In genomic region chr7:2014391-2015241, GRCh38 we compare ENCODE assay signal across 19 cellular contexts.
DNase-seq lines count a peak whose midpoint lies in the region; ATAC-seq, FAIRE-seq and TF ChIP-seq lines count a peak whose summit lies in the region.
"Had no signal": no experiment of that assay in that cellular context is flagged by ENCODE, and none has a peak within 500 bp of the region (broad histone marks: within the 10 kb centered on the region; RNA-seq: fewer than 3 reads in every experiment).

No MANE protein-coding gene starts in this region.

- peaks cover 6% of the 10 kb centered on the region; the same call in 1 of the 3 replicates for H3K79me2 ChIP-seq in K562 (ENCODE audit: control insufficient read depth, insufficient read depth, low read length)

- ATAC-seq in K562 = no peak
- no peak for ATAC-seq in HG03521 (IDR thresholded peaks at IDR 0.05; ENCODE audit: unreplicated experiment)
- ATAC-seq: activated CD4-positive, alpha-beta T cell treated with anti-CD3 and anti-CD28 coated beads for 36 hours; heart right ventricle had no signal

- peak overlapping the region in 1 of 2 experiments; percentile 36; a peak in 1 of 4 replicates for H3K9ac ChIP-seq in K562 (ENCODE audit: insufficient read depth in 1 of 2, low read depth in 2 of 2, low read length in 2 of 2)

- no peak for TF ChIP-seq RAD21 in K562 (CRISPR knock-in tag; conservative IDR thresholded peaks at IDR 0.05 in 1 of 2, IDR thresholded peaks at IDR 0.05 in 1 of 2)

- no peaks in the 10 kb centered on the region for H4K20me1 ChIP-seq in K562 (replicated peaks; ENCODE audit: control insufficient read depth, insufficient read depth, low read length)

- H3K9me3 ChIP-seq in K562 (replicated peaks; ENCODE audit: control insufficient read depth, insufficient read depth, low read depth, low read length) (no peaks in the 10 kb centered on the region), prostate gland (no peaks in the 10 kb centered on the region)
- H3K9me3 ChIP-seq: heart right ventricle, thoracic aorta had no signal

- POLR2A ChIA-PET in K562 (lab: Yijun Ruan, JAX) = interaction anchor here (1.0 kb wide), 1 partner anchor 18 kb away, joined by 3 read pairs; no protein-coding TSS in a partner anchor

- H3K36me3 Mint-ChIP-seq in CD14-positive monocyte = peaks cover 27 to 46% of the 10 kb centered on the region in 2 donors

- in situ Hi-C loops in K562 (cut with MboI) = no loop called here

- TF ChIP-seq POLR2A in K562 (conservative IDR thresholded peaks at IDR 0.05) (no peak), prostate gland (IDR thresholded peaks at IDR 0.05) (no peak)

- H3K36me3 ChIP-seq in K562 (ENCODE audit: control insufficient read depth, insufficient read depth, low read length) = peaks cover 12% of the 10 kb centered on the region; the same call in 1 of the 3 replicates
- no peaks in the 10 kb centered on the region for H3K36me3 ChIP-seq in prostate gland
- H3K36me3 ChIP-seq: thoracic aorta had no signal

- TF ChIP-seq CTCF in CD14-positive monocyte (IDR thresholded peaks at IDR 0.05) (no peak), K562 (IDR thresholded peaks at IDR 0.05 in 2 of 3, conservative IDR thresholded peaks at IDR 0.05 in 1 of 3; ENCODE audit: insufficient read depth in 2 of 3, low read depth in 1 of 3, low read length in 3 of 3) (no peak), prostate gland (IDR thresholded peaks at IDR 0.05) (no peak)

- H3K9me3 Mint-ChIP-seq in CD14-positive monocyte = peaks cover 0 to 5% (median 0%) of the 10 kb centered on the region in 7 donors
- H3K9me3 Mint-ChIP-seq: naive B cell had no signal

- no peak overlapping the region for H2AFZ ChIP-seq in K562 (ENCODE audit: low read depth, low read length)

- 96% methylated on average over 20 of the region's 47 CpGs for WGBS in K562 (ENCODE audit: insufficient coverage, low coverage, missing lambda C conversion rate)
- WGBS in prostate gland = 78% methylated on average over 47 of the region's 47 CpGs

- FAIRE-seq in K562 (lab: Jason Lieb, UNC) = no peak

- CTCF ChIA-PET in K562 (lab: Yijun Ruan, JAX; ENCODE audit: low intra/inter-chr PET ratio) = no interaction called here

- H3K27me3 Mint-ChIP-seq in CD14-positive monocyte (ENCODE audit: low read depth in 3 of 3) = no peaks in the 10 kb centered on the region
- H3K27me3 Mint-ChIP-seq: activated CD4-positive, alpha-beta T cell treated with anti-CD3 and anti-CD28 coated beads for 36 hours; naive B cell had no signal

- BruUV-seq in K562 (replicated peaks; lab: Mats Ljungman, UMichigan) = no TSS peak

- no peak for TF ChIP-seq EP300 in K562 (IDR thresholded peaks at IDR 0.05; ENCODE audit: low read length)

- peaks cover 20% of the 10 kb centered on the region for H3K4me1 Mint-ChIP-seq in CD14-positive monocyte

- DNase-seq in CD14-positive monocyte (ENCODE audit: low spot score) (peak; percentile 46), K562 (ENCODE audit: extremely low read depth in 1 of 4, low spot score in 3 of 4) (no peak), islet precursor cell (peak; percentile 45), prostate gland (ENCODE audit: low spot score) (peak; percentile 72), NCI-H187 (lab: John Stamatoyannopoulos, UW) (no peak), dedifferentiated amniotic fluid mesenchymal stem cell (ENCODE audit: extremely low spot score) (no peak), cerebellar cortex (ENCODE audit: low spot score) (no peak)
- DNase-seq: activated CD4-positive, alpha-beta T cell treated with anti-CD3 and anti-CD28 coated beads for 36 hours; activated gamma-delta T cell; anterior cingulate cortex; DMS79 treated with DMSO at 0.1 percent for 48 hours; naive B cell; NCI-H1436 treated with DMSO at 0.1 percent for 48 hours; NCI-H226; NK-92 treated with Interleukin-12 subunit alpha and Interleukin-12 subunit beta, amount 100 ng/mL, for 24 hours; RPMI8226 had no signal

- no peaks in the 10 kb centered on the region for H3K9me1 ChIP-seq in K562 (ENCODE audit: control insufficient read depth, insufficient read depth, low read length)

- H3K4me3 ChIP-seq in K562 (no peak overlapping the region), prostate gland (no peak overlapping the region)
- H3K4me3 ChIP-seq: heart right ventricle, thoracic aorta had no signal

- H3K27ac Mint-ChIP-seq in CD14-positive monocyte = peak overlapping the region in 2 of 7 donors; percentile 26 to 55
- H3K27ac Mint-ChIP-seq: activated CD4-positive, alpha-beta T cell treated with anti-CD3 and anti-CD28 coated beads for 36 hours had no signal

- no peak overlapping the region for H3K4me2 ChIP-seq in K562 (ENCODE audit: insufficient read depth, low read length)

- no peaks in the 10 kb centered on the region for H3K27me3 ChIP-seq in K562 (ENCODE audit: control insufficient read depth in 2 of 2, insufficient read depth in 2 of 2, low read length in 2 of 2)
- no peaks in the 10 kb centered on the region for H3K27me3 ChIP-seq in prostate gland (replicated peaks; ENCODE audit: insufficient read depth)
- H3K27me3 ChIP-seq: heart right ventricle had no signal

- H3K4me1 ChIP-seq in K562 (replicated peaks in 1 of 2; ENCODE audit: control insufficient read depth in 2 of 2, insufficient read depth in 2 of 2, low read length in 2 of 2) = peaks cover 18 to 73% of the 10 kb centered on the region in 2 experiments
- H3K4me1 ChIP-seq in prostate gland (replicated peaks) = no peaks in the 10 kb centered on the region

- intact Hi-C loops in CD14-positive monocyte (cut with micrococcal nuclease) = loop anchor here in 1 of 2 donors (10.0 kb wide), 1 partner anchor 70 kb away; no protein-coding TSS in a partner anchor
- intact Hi-C loops in K562 (cut with micrococcal nuclease) = no loop called here
- intact Hi-C loops in prostate gland (cut with DNase I) = no loop called here

- H3K27ac ChIP-seq in K562 (ENCODE audit: extremely low read depth, low read depth, low read length) (no peak overlapping the region), prostate gland (no peak overlapping the region)
- H3K27ac ChIP-seq: heart right ventricle, thoracic aorta had no signal

- no peak overlapping the region for H3K4me3 Mint-ChIP-seq in CD14-positive monocyte
- H3K4me3 Mint-ChIP-seq: activated CD4-positive, alpha-beta T cell treated with anti-CD3 and anti-CD28 coated beads for 36 hours; naive B cell had no signal

TF ChIP-seq in K562, 482 proteins besides CTCF, POLR2A, EP300 and RAD21:
- TF ChIP-seq RBM22 (IDR thresholded peaks at IDR 0.05; ENCODE audit: low read depth, low read length, poor library complexity, severe bottlenecking) (peak; percentile 67), MCM3 (IDR thresholded peaks at IDR 0.05) (no peak)
TF ChIP-seq in K562: peak in this region for 1.

Comparison
In these comparisons a context has a peak if more than half of its experiments do, and no peak if none do; other contexts are left out.
1. DNase-seq: peak in CD14-positive monocyte (single experiment), islet precursor cell (single experiment) and prostate gland (single experiment); none in K562 (0 of 4), NCI-H187 (0 of 2), dedifferentiated amniotic fluid mesenchymal stem cell (single experiment) and cerebellar cortex (single experiment).